In genomic region chr15:36884404-36885335, GRCh38 we compare ENCODE assay signal across 13 cellular contexts.
DNase-seq lines count a peak whose midpoint lies in the region; ATAC-seq and TF ChIP-seq lines count a peak whose summit lies in the region.
"Had no signal": no experiment of that assay in that cellular context is flagged by ENCODE, and none has a peak within 500 bp of the region (broad histone marks: within the 10 kb centered on the region; RNA-seq: fewer than 3 reads in every experiment).

No MANE protein-coding gene starts in this region.

- no peak overlapping the region for H2AFZ ChIP-seq in SK-N-SH (ENCODE audit: low read depth)

- H3K79me2 ChIP-seq in SK-N-SH (ENCODE audit: insufficient read depth): 0 out of 2 replicates have a peak, but pooled peaks cover 2% of the 10 kb centered on the region

- H3K4me3 ChIP-seq in SK-N-SH (ENCODE audit: low read depth in 2 of 2, low read length in 1 of 2): peak overlapping the region in 1 of 2 experiments; percentile 28; a peak in 1 of 4 replicates
- H3K4me3 ChIP-seq in stomach smooth muscle (ENCODE audit: low read length in 2 of 2): no peak overlapping the region

- H3F3A ChIP-seq in SK-N-SH (replicated peaks; ENCODE audit: insufficient read depth): peaks cover 21% of the 10 kb centered on the region

- TF ChIP-seq EP300 in SK-N-SH (IDR thresholded peaks at IDR 0.05; ENCODE audit: borderline replicate concordance in 1 of 2, low read depth in 1 of 2, low read length in 1 of 2): no peak

- no peak; the same call in 2 of the 3 replicates for ATAC-seq in SK-N-SH treated with all-trans-retinoic acid at 6 μM for 48 hours
- ATAC-seq in HG03520 (IDR thresholded peaks at IDR 0.05; ENCODE audit: unreplicated experiment): no peak

- no peak for TF ChIP-seq RAD21 in SK-N-SH (IDR thresholded peaks at IDR 0.05; ENCODE audit: low read length)

- no peak overlapping the region for H3K4me2 ChIP-seq in SK-N-SH

- CTCF ChIA-PET in SK-N-SH (lab: Yijun Ruan, JAX): interaction anchor here (0.6 to 2.3 kb wide), 38 partner anchors 9 to 1596 kb away, joined by 3 to 20 read pairs (median 4); no protein-coding TSS in a partner anchor

- POLR2A ChIA-PET in SK-N-SH (lab: Yijun Ruan, JAX): interaction anchor here (0.7 to 1.1 kb wide), 3 partner anchors 220 to 996 kb away, joined by 3 read pairs; no protein-coding TSS in a partner anchor

- H3K27ac Mint-ChIP-seq in mesothelial cell of epicardium: peak overlapping the region; percentile 98
- H3K27ac Mint-ChIP-seq: stimulated activated naive CD8-positive, alpha-beta T cell treated with anti-CD3 and anti-CD28 coated beads, Interleukin-15, amount 100 ng/mL, for 72 hours had no signal

- peak overlapping the region; percentile 76 for H3K4me3 Mint-ChIP-seq in mesothelial cell of epicardium
- H3K4me3 Mint-ChIP-seq: stimulated activated naive CD8-positive, alpha-beta T cell treated with anti-CD3 and anti-CD28 coated beads, Interleukin-15, amount 100 ng/mL, for 72 hours had no signal

- TF ChIP-seq CTCF in SK-N-SH (IDR thresholded peaks at IDR 0.05) (no peak), mesothelial cell of epicardium (IDR thresholded peaks at IDR 0.05; ENCODE audit: unreplicated experiment) (no peak)

- H3K36me3 ChIP-seq in SK-N-SH (replicated peaks in 1 of 2; ENCODE audit: control insufficient read depth in 1 of 2, insufficient read depth in 2 of 2, low read length in 1 of 2) (peaks cover 7 to 16% of the 10 kb centered on the region in 2 experiments), stomach smooth muscle (ENCODE audit: control insufficient read depth in 2 of 2, insufficient read depth in 2 of 2, low read length in 2 of 2) (no peaks in the 10 kb centered on the region)
- H3K36me3 ChIP-seq: ascending aorta, vagina had no signal

- no peaks in the 10 kb centered on the region for H3K9me2 ChIP-seq in SK-N-SH

- 69% methylated on average over 10 of the region's 10 CpGs for WGBS in SK-N-SH (ENCODE audit: low lambda C conversion rate)

- DNase-seq in SK-N-SH (no peak), mesothelial cell of epicardium (ENCODE audit: low spot score in 2 of 2, unreplicated experiment in 2 of 2) (no peak)
- no peak for DNase-seq in stimulated activated CD4-positive, alpha-beta T cell treated with anti-CD3 and anti-CD28 coated beads, Interleukin-15, amount 100 ng/mL, for 24 hours
- DNase-seq in central memory CD4-positive, alpha-beta T cell: no peak
- DNase-seq: activated effector memory CD4-positive, alpha-beta T cell treated with Interleukin-2 at 50 U/mL for 16 hours had no signal

- H3K4me1 Mint-ChIP-seq in mesothelial cell of epicardium: peaks cover 93% of the 10 kb centered on the region

- H4K20me1 ChIP-seq in SK-N-SH (ENCODE audit: insufficient read depth): no peaks in the 10 kb centered on the region

- H3K27ac ChIP-seq in SK-N-SH (ENCODE audit: low read depth in 2 of 2, low read length in 1 of 2): peak overlapping the region; percentile 1 to 68; a peak in 3 of 4 replicates
- peak overlapping the region; percentile 47 for H3K27ac ChIP-seq in cingulate gyrus (ENCODE audit: low read depth, low read length)
- H3K27ac ChIP-seq in stomach smooth muscle (ENCODE audit: low read length): peak overlapping the region; percentile 50
- H3K27ac ChIP-seq: ascending aorta, psoas muscle, vagina had no signal

- H3K9ac ChIP-seq in SK-N-SH: no peak overlapping the region
- H3K9ac ChIP-seq in stomach smooth muscle (ENCODE audit: low read length in 2 of 2): no peak overlapping the region

- H3K27me3 ChIP-seq in SK-N-SH (ENCODE audit: insufficient read depth) (no peaks in the 10 kb centered on the region), stomach smooth muscle (ENCODE audit: control insufficient read depth in 1 of 2, insufficient read depth in 2 of 2, low read length in 2 of 2) (peaks cover 34 to 72% of the 10 kb centered on the region in 2 donors)
- H3K27me3 ChIP-seq: ascending aorta had no signal

- no peaks in the 10 kb centered on the region for H3K9me3 ChIP-seq in SK-N-SH
- no peaks in the 10 kb centered on the region for H3K9me3 ChIP-seq in stomach smooth muscle (ENCODE audit: control insufficient read depth in 2 of 2, low read length in 2 of 2)
- H3K9me3 ChIP-seq: ascending aorta, psoas muscle, vagina had no signal

- no peaks in the 10 kb centered on the region for H3K9me3 Mint-ChIP-seq in mesothelial cell of epicardium

- H3K36me3 Mint-ChIP-seq in mesothelial cell of epicardium: no peaks in the 10 kb centered on the region

- H3K27me3 Mint-ChIP-seq in mesothelial cell of epicardium (ENCODE audit: low read depth): no peaks in the 10 kb centered on the region

- H3K4me1 ChIP-seq in SK-N-SH (ENCODE audit: control insufficient read depth in 1 of 2, insufficient read depth in 2 of 2, low read depth in 1 of 2, low read length in 1 of 2): peaks cover 0 to 17% of the 10 kb centered on the region in 2 experiments; a peak in 2 of 4 replicates
- peaks cover 11% of the 10 kb centered on the region for H3K4me1 ChIP-seq in stomach smooth muscle (ENCODE audit: control insufficient read depth, insufficient read depth, low read length)

TF ChIP-seq in SK-N-SH, 30 proteins besides CTCF, POLR2A, EP300 and RAD21:
- TF ChIP-seq MAX (IDR thresholded peaks at IDR 0.05; ENCODE audit: low read depth): no peak
- no peak for TF ChIP-seq JUND (IDR thresholded peaks at IDR 0.05)
- TF ChIP-seq POLR2AphosphoS5 (IDR thresholded peaks at IDR 0.05; ENCODE audit: low read depth, low read length): peak; percentile 12; the same call in 1 of the 2 replicates
TF ChIP-seq in SK-N-SH: peak in this region for 1.

TF ChIP-seq in SK-N-SH treated with all-trans-retinoic acid at 6 μM for 48 hours, 23 proteins besides CTCF, POLR2A, EP300 and RAD21:
- no peak for TF ChIP-seq TOX (CRISPR knock-in tag; IDR thresholded peaks at IDR 0.05; ENCODE audit: borderline replicate concordance)
- TF ChIP-seq BACH2 (CRISPR knock-in tag; IDR thresholded peaks at IDR 0.05; ENCODE audit: borderline replicate concordance): no peak
- no peak for TF ChIP-seq ESRRG (CRISPR knock-in tag; IDR thresholded peaks at IDR 0.05)
- TF ChIP-seq RARB (CRISPR knock-in tag; IDR thresholded peaks at IDR 0.05): no peak
- no peak for TF ChIP-seq ZC3H10 (CRISPR knock-in tag; IDR thresholded peaks at IDR 0.05)
- TF ChIP-seq ZNF8 (CRISPR knock-in tag; IDR thresholded peaks at IDR 0.05): no peak
- TF ChIP-seq ZNF70 (CRISPR knock-in tag; IDR thresholded peaks at IDR 0.05): no peak
- TF ChIP-seq, protein P1, sequence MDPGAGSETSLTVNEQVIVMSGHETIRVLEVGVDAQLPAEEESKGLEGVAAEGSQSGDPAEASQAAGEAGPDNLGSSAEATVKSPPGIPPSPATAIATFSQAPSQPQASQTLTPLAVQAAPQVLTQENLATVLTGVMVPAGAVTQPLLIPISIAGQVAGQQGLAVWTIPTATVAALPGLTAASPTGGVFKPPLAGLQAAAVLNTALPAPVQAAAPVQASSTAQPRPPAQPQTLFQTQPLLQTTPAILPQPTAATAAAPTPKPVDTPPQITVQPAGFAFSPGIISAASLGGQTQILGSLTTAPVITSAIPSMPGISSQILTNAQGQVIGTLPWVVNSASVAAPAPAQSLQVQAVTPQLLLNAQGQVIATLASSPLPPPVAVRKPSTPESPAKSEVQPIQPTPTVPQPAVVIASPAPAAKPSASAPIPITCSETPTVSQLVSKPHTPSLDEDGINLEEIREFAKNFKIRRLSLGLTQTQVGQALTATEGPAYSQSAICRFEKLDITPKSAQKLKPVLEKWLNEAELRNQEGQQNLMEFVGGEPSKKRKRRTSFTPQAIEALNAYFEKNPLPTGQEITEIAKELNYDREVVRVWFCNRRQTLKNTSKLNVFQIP (CRISPR knock-in tag; IDR thresholded peaks at IDR 0.05; ENCODE audit: borderline replicate concordance, low read depth): no peak
- TF ChIP-seq ZFP3 (CRISPR knock-in tag; IDR thresholded peaks at IDR 0.05): no peak
- TF ChIP-seq, protein P2, sequence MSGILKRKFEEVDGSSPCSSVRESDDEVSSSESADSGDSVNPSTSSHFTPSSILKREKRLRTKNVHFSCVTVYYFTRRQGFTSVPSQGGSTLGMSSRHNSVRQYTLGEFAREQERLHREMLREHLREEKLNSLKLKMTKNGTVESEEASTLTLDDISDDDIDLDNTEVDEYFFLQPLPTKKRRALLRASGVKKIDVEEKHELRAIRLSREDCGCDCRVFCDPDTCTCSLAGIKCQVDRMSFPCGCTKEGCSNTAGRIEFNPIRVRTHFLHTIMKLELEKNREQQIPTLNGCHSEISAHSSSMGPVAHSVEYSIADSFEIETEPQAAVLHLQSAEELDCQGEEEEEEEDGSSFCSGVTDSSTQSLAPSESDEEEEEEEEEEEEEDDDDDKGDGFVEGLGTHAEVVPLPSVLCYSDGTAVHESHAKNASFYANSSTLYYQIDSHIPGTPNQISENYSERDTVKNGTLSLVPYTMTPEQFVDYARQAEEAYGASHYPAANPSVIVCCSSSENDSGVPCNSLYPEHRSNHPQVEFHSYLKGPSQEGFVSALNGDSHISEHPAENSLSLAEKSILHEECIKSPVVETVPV (CRISPR knock-in tag; IDR thresholded peaks at IDR 0.05): no peak
- TF ChIP-seq GLIS3 (CRISPR knock-in tag; IDR thresholded peaks at IDR 0.05): no peak
- no peak for TF ChIP-seq ZNF565 (CRISPR knock-in tag; conservative IDR thresholded peaks at IDR 0.05; ENCODE audit: low read depth)
- TF ChIP-seq PPARA (CRISPR knock-in tag; IDR thresholded peaks at IDR 0.05; ENCODE audit: borderline replicate concordance): no peak
TF ChIP-seq in SK-N-SH treated with all-trans-retinoic acid at 6 μM for 48 hours: peak in this region for 0.
